In genomic region chr19:6220385-6221191, GRCh38 we compare ENCODE assay signal across 17 cellular contexts. TPM values are rescaled to one million over a fixed set of nuclear protein-coding genes. Genes with fewer than 3 reads are reported as not detected.
DNase-seq lines count a peak whose midpoint lies in the region; ATAC-seq, FAIRE-seq and TF ChIP-seq lines count a peak whose summit lies in the region.
"Had no signal": no experiment of that assay in that cellular context is flagged by ENCODE, and none has a peak within 500 bp of the region (broad histone marks: within the 10 kb centered on the region; RNA-seq: fewer than 3 reads in every experiment).

No MANE protein-coding gene starts in this region.

- no peak for DNase-seq in AG04450 (ENCODE audit: low read depth, low spot score)
- DNase-seq in RWPE2 (ENCODE audit: low spot score) = peak; percentile 31
- peak; percentile 76 to 90 for DNase-seq in foreskin fibroblast
- DNase-seq in ovary = peak; percentile 80 to 89 (median 84)
- no peak for DNase-seq in H54 (ENCODE audit: insufficient read length, low spot score)
- DNase-seq in endothelial cell (ENCODE audit: low spot score) = no peak
- DNase-seq: activated T-cell treated with anti-CD3 and anti-CD28 coated beads, Interleukin-2, amount 50 U/mL, for 48 hours; brain microvascular endothelial cell; NCI-H345; nucleus accumbens; stimulated activated CD4-positive, alpha-beta T cell treated with anti-CD3 and anti-CD28 coated beads, Interleukin-4, amount 100 ng/mL, for 24 hours; stimulated activated naive CD8-positive, alpha-beta T cell treated with anti-CD3 and anti-CD28 coated beads, Interleukin-15, amount 100 ng/mL, for 72 hours had no signal

- H3K27me3 ChIP-seq in AG04450 (ENCODE audit: control insufficient read depth, insufficient read depth, low read length) (no peaks in the 10 kb centered on the region), RWPE2 (ENCODE audit: insufficient read depth, poor library complexity, severe bottlenecking) (no peaks in the 10 kb centered on the region), ovary (no peaks in the 10 kb centered on the region)
- H3K27me3 ChIP-seq: brain microvascular endothelial cell had no signal

- 33 to 49% (median 44%) methylated on average over 24 to 28 of the region's 28 CpGs for WGBS in ovary, 3 donors

- ATAC-seq in RWPE2 (ENCODE audit: low read depth) = no peak
- ATAC-seq in GM21526 (IDR thresholded peaks at IDR 0.05; ENCODE audit: low FRiP score, unreplicated experiment) = no peak
- ATAC-seq in HG03342 (IDR thresholded peaks at IDR 0.05; ENCODE audit: unreplicated experiment) = no peak
- ATAC-seq: A549; esophagus mucosa; stimulated activated naive CD8-positive, alpha-beta T cell treated with anti-CD3 and anti-CD28 coated beads, Interleukin-15, amount 100 ng/mL, for 72 hours; WTC11 had no signal

- H3K36me3 Mint-ChIP-seq in endothelial cell (ENCODE audit: low read depth, unreplicated experiment) = peaks cover 6% of the 10 kb centered on the region
- H3K36me3 Mint-ChIP-seq: WTC11 had no signal

- no peak overlapping the region for H3K4me3 Mint-ChIP-seq in endothelial cell (ENCODE audit: unreplicated experiment)
- H3K4me3 Mint-ChIP-seq: stimulated activated naive CD8-positive, alpha-beta T cell treated with anti-CD3 and anti-CD28 coated beads, Interleukin-15, amount 100 ng/mL, for 72 hours; WTC11 had no signal

- intact Hi-C loops in ovary (cut with DNase I) = loop anchor here in 1 of 4 donors (5.0 kb wide), 1 partner anchor 72 kb away; no protein-coding TSS in a partner anchor

- FAIRE-seq in H54 (lab: Jason Lieb, UNC) = no peak
- FAIRE-seq: A549 had no signal

- no peaks in the 10 kb centered on the region for H3K9me3 Mint-ChIP-seq in endothelial cell (ENCODE audit: unreplicated experiment)
- H3K9me3 Mint-ChIP-seq: stimulated activated naive CD8-positive, alpha-beta T cell treated with anti-CD3 and anti-CD28 coated beads, Interleukin-15, amount 100 ng/mL, for 72 hours; WTC11 had no signal

- TF ChIP-seq EP300 in ovary (IDR thresholded peaks at IDR 0.05) = no peak

- no peak overlapping the region for H3K27ac Mint-ChIP-seq in endothelial cell (ENCODE audit: unreplicated experiment)
- H3K27ac Mint-ChIP-seq: WTC11 had no signal

- no peak for TF ChIP-seq CTCF in AG04450 (IDR thresholded peaks at IDR 0.05; ENCODE audit: low read depth, low read length)
- TF ChIP-seq CTCF in RWPE2 (IDR thresholded peaks at IDR 0.05; ENCODE audit: poor library complexity, severe bottlenecking) = no peak
- no peak for TF ChIP-seq CTCF in foreskin fibroblast (IDR thresholded peaks at IDR 0.05; ENCODE audit: low read depth, low read length)
- no peak for TF ChIP-seq CTCF in ovary (IDR thresholded peaks at IDR 0.05)
- TF ChIP-seq CTCF in endothelial cell (IDR thresholded peaks at IDR 0.05; ENCODE audit: unreplicated experiment) = no peak

- H3K36me3 ChIP-seq in RWPE2 (ENCODE audit: low read depth) (peaks cover 16% of the 10 kb centered on the region; the same call in 1 of the 2 replicates), ovary (no peaks in the 10 kb centered on the region)

- H3K4me1 ChIP-seq in RWPE2 (ENCODE audit: insufficient read depth, poor library complexity, severe bottlenecking) (peaks cover 6% of the 10 kb centered on the region), ovary (ENCODE audit: insufficient read depth) (peaks cover 59% of the 10 kb centered on the region)
- H3K4me1 ChIP-seq: A549 had no signal

- no peaks in the 10 kb centered on the region for H3K4me1 Mint-ChIP-seq in endothelial cell (ENCODE audit: unreplicated experiment)
- H3K4me1 Mint-ChIP-seq: stimulated activated naive CD8-positive, alpha-beta T cell treated with anti-CD3 and anti-CD28 coated beads, Interleukin-15, amount 100 ng/mL, for 72 hours had no signal

- H3K27me3 Mint-ChIP-seq in endothelial cell (ENCODE audit: unreplicated experiment) = peaks cover 11% of the 10 kb centered on the region
- H3K27me3 Mint-ChIP-seq: stimulated activated naive CD8-positive, alpha-beta T cell treated with anti-CD3 and anti-CD28 coated beads, Interleukin-15, amount 100 ng/mL, for 72 hours had no signal

- CTCF ChIA-PET in AG04450 (lab: Charles Lee) = interaction anchor here (1.4 to 3.5 kb wide), 3 partner anchors 10 to 94 kb away, joined by 3 to 58 read pairs (median 5); no protein-coding TSS in a partner anchor

- POLR2A ChIA-PET in AG04450 (lab: Yijun Ruan, JAX) = interaction anchor here (0.6 kb wide), 2 partner anchors 114 to 516 kb away, joined by 3 read pairs; no protein-coding TSS in a partner anchor

- TF ChIP-seq POLR2A in ovary (IDR thresholded peaks at IDR 0.05) (peak; percentile 17), H54 (IDR thresholded peaks at IDR 0.05; ENCODE audit: low read depth, low read length) (no peak)

- H3K27ac ChIP-seq in AG04450 (ENCODE audit: low read depth, low read length) = peak overlapping the region; percentile 39
- H3K27ac ChIP-seq in RWPE2 (ENCODE audit: poor library complexity, severe bottlenecking) = no peak overlapping the region
- peak overlapping the region in 1 of 2 donors; percentile 66 for H3K27ac ChIP-seq in ovary
- H3K27ac ChIP-seq: A549, brain microvascular endothelial cell had no signal

- H3K9me3 ChIP-seq in AG04450 (ENCODE audit: control insufficient read depth, insufficient read depth, low read length) = no peaks in the 10 kb centered on the region; the same call in 1 of the 2 replicates
- no peaks in the 10 kb centered on the region for H3K9me3 ChIP-seq in RWPE2 (ENCODE audit: severe bottlenecking)
- H3K9me3 ChIP-seq in ovary = no peaks in the 10 kb centered on the region
- H3K9me3 ChIP-seq: A549 had no signal

- H3K4me3 ChIP-seq in AG04450 (ENCODE audit: low read depth, low read length) (no peak overlapping the region), RWPE2 (ENCODE audit: severe bottlenecking) (no peak overlapping the region), foreskin fibroblast (ENCODE audit: low read depth in 1 of 2, low read length in 2 of 2) (no peak overlapping the region), ovary (no peak overlapping the region)
- H3K4me3 ChIP-seq: A549 had no signal

RNA-seq across cellular contexts. Expression of gene MLLT1, which starts 59.2 kb away (rescaled TPM):
- polyA plus RNA-seq in AG04450 (2011; rRNA removed) = 12.3 and 15.3 TPM in 2 replicates
- polyA minus RNA-seq in AG04450 (2011; rRNA and poly(A)+ RNA removed) = 17.5 and 18.0 TPM in 2 replicates
- total RNA-seq in ovary = 100 to 1,000 TPM in 3 of 7 donors, 10 to 100 TPM in 4; 16.3 to 116 (median 95.8) TPM
- polyA plus RNA-seq in ovary = 10 to 100 TPM; 11.1 to 43.7 TPM
- 59.2 TPM for total RNA-seq in endothelial cell (ENCODE audit: unreplicated experiment)

Comparison
In these comparisons a context has a peak if more than half of its experiments do, and no peak if none do; other contexts are left out.
1. DNase-seq: peak in RWPE2 (single experiment), foreskin fibroblast (2 of 2) and ovary (5 of 5); none in AG04450 (single experiment), H54 (single experiment) and endothelial cell (single experiment).